1 cellular context compared by ENCODE assay signal in the genomic region with DNA sequence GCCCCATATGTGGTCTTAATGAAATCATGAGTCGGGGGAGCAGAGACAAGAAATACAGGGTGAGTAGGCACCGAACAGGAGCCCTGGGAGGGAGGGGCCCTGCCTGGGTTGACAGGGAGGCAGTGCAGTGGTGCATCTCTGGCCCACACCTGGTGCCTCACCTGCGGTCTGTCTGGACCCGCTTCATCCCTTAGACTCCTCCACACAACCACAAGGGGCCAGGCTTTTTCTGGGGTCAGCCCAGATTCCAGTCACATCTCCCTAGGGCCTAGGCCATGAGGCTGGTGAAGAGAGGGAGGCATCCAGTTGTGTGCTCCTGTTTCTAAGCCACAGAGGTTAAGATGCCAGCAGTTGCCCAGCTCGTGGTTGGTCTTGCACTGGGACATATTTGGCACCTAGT.
TF ChIP-seq lines count a peak whose summit lies in the region.

No MANE protein-coding gene starts in this region.

TF ChIP-seq in GM23338, 12 proteins besides CTCF, POLR2A, EP300 and RAD21 (continued from another document):
- TF ChIP-seq, protein P1, sequence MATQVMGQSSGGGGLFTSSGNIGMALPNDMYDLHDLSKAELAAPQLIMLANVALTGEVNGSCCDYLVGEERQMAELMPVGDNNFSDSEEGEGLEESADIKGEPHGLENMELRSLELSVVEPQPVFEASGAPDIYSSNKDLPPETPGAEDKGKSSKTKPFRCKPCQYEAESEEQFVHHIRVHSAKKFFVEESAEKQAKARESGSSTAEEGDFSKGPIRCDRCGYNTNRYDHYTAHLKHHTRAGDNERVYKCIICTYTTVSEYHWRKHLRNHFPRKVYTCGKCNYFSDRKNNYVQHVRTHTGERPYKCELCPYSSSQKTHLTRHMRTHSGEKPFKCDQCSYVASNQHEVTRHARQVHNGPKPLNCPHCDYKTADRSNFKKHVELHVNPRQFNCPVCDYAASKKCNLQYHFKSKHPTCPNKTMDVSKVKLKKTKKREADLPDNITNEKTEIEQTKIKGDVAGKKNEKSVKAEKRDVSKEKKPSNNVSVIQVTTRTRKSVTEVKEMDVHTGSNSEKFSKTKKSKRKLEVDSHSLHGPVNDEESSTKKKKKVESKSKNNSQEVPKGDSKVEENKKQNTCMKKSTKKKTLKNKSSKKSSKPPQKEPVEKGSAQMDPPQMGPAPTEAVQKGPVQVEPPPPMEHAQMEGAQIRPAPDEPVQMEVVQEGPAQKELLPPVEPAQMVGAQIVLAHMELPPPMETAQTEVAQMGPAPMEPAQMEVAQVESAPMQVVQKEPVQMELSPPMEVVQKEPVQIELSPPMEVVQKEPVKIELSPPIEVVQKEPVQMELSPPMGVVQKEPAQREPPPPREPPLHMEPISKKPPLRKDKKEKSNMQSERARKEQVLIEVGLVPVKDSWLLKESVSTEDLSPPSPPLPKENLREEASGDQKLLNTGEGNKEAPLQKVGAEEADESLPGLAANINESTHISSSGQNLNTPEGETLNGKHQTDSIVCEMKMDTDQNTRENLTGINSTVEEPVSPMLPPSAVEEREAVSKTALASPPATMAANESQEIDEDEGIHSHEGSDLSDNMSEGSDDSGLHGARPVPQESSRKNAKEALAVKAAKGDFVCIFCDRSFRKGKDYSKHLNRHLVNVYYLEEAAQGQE (IDR thresholded peaks at IDR 0.05; ENCODE audit: unreplicated experiment), result no peak
TF ChIP-seq in GM23338: peak in this region for 0.
